Comparison of ENCODE assay signal across 31 cellular contexts in the genomic region with DNA sequence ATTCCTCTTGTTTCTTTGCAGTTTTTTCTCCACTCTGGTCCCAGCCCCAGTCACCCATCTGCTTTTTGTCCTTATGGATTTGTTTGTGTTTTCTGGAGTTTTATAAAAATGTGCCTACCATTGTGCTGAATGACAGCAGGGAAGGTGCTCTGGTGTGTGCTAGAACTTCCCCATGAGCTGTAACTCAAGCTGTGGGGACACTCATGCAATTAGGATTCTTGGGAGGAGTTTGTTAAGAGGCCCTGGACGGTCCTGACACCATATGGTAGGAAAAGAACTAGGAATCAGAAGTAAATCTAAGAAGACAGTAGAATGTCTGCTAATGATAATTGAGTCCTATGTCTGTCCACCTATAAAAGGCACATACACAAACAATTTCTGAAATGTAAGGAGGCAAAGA.
"Had no signal": no experiment of that assay in that cellular context is flagged by ENCODE, and none has a peak within 500 bp of the region (broad histone marks: within the 10 kb centered on the region; RNA-seq: fewer than 3 reads in every experiment).

No MANE protein-coding gene starts in this region.

- H3K27ac ChIP-seq: brain microvascular endothelial cell, coronary artery, dorsolateral prefrontal cortex, foreskin keratinocyte, gastrocnemius medialis, heart left ventricle had no signal

- H3K27me3 ChIP-seq: brain microvascular endothelial cell, dorsolateral prefrontal cortex, foreskin keratinocyte, gastrocnemius medialis, heart left ventricle had no signal

- H3K27ac Mint-ChIP-seq: activated B cell treated with CpG ODN at 0.5 μM for 24 hours; activated CD8-positive, alpha-beta T cell treated with anti-CD3 and anti-CD28 coated beads for 36 hours; activated naive CD4-positive, alpha-beta T cell treated with anti-CD3 and anti-CD28 coated beads for 36 hours; activated naive CD8-positive, alpha-beta T cell; activated T-helper 1 cell treated with anti-CD3 and anti-CD28 coated beads, Interleukin-12 subunit alpha, Interleukin-12 subunit beta, Interleukin-2, Interleukin-4 antibody, amounts not matched to agents 30 ng/mL and 10 ng/mL and 1 ng/mL, durations not matched to agents 14 hours and 24 hours and 36 hours; activated T-helper 2 cell treated with anti-CD3 and anti-CD28 coated beads, Interferon-gamma antibody, Interleukin-2, Interleukin-4, amounts not matched to agents 10 μg/mL and 5 μg/mL and 100 μg/mL, durations not matched to agents 14 hours and 24 hours and 36 hours; dendritic cell treated with granulocyte-macrophage colony-stimulating factor and Interleukin-4, amounts not matched to agents 40 ng/mL and 50 ng/mL, for 4 days; endodermal cell had no signal

- H3K4me1 Mint-ChIP-seq: activated B cell treated with CpG ODN at 0.5 μM for 24 hours; central memory CD8-positive, alpha-beta T cell; endodermal cell had no signal

- H3K4me3 ChIP-seq: coronary artery, dorsolateral prefrontal cortex, gastrocnemius medialis, heart left ventricle had no signal

- ATAC-seq: activated CD4-positive, CD25-positive, alpha-beta regulatory T cell treated with anti-CD3 and anti-CD28 coated beads, Interleukin-2, amount 50 U/mL, for 24 hours; activated CD8-positive, alpha-beta T cell treated with anti-CD3 and anti-CD28 coated beads for 36 hours; esophagus mucosa; foreskin keratinocyte; gastrocnemius medialis; heart left ventricle had no signal

- H3K9me3 Mint-ChIP-seq: activated B cell treated with CpG ODN at 0.5 μM for 24 hours; activated CD8-positive, alpha-beta T cell treated with anti-CD3 and anti-CD28 coated beads for 36 hours; activated naive CD4-positive, alpha-beta T cell treated with anti-CD3 and anti-CD28 coated beads for 36 hours; activated T-helper 1 cell treated with anti-CD3 and anti-CD28 coated beads, Interleukin-12 subunit alpha, Interleukin-12 subunit beta, Interleukin-2, Interleukin-4 antibody, amounts not matched to agents 30 ng/mL and 10 ng/mL and 1 ng/mL, durations not matched to agents 14 hours and 24 hours and 36 hours; activated T-helper 2 cell treated with anti-CD3 and anti-CD28 coated beads, Interferon-gamma antibody, Interleukin-2, Interleukin-4, amounts not matched to agents 10 μg/mL and 5 μg/mL and 100 μg/mL, durations not matched to agents 14 hours and 24 hours and 36 hours; central memory CD8-positive, alpha-beta T cell; dendritic cell treated with granulocyte-macrophage colony-stimulating factor and Interleukin-4, amounts not matched to agents 40 ng/mL and 50 ng/mL, for 4 days; endodermal cell had no signal

- H3K27me3 Mint-ChIP-seq: activated B cell treated with CpG ODN at 0.5 μM for 24 hours; activated CD8-positive, alpha-beta T cell treated with anti-CD3 and anti-CD28 coated beads for 36 hours; activated naive CD8-positive, alpha-beta T cell; central memory CD8-positive, alpha-beta T cell; dendritic cell treated with granulocyte-macrophage colony-stimulating factor and Interleukin-4, amounts not matched to agents 40 ng/mL and 50 ng/mL, for 4 days had no signal

- H3K9me3 ChIP-seq: gastrocnemius medialis, heart left ventricle had no signal

- H3K4me1 ChIP-seq: foreskin keratinocyte, gastrocnemius medialis, heart left ventricle had no signal

- DNase-seq: activated B cell treated with CpG ODN at 0.5 μM for 24 hours; activated CD4-positive, alpha-beta T cell treated with anti-CD3 and anti-CD28 coated beads for 48 hours; activated CD4-positive, alpha-beta T cell treated with anti-CD3 and anti-CD28 coated beads, Interleukin-2, amount 50 U/mL, for 1 hour; activated CD4-positive, alpha-beta T cell treated with anti-CD3 and anti-CD28 coated beads, Interleukin-2, amount 50 U/mL, for 48 hours; activated CD8-positive, alpha-beta memory T cell treated with anti-CD3 and anti-CD28 coated beads for 24 hours; activated CD8-positive, alpha-beta memory T cell treated with anti-CD3 and anti-CD28 coated beads, Interleukin-2, amount 50 U/mL, for 48 hours; activated CD8-positive, alpha-beta T cell treated with anti-CD3 and anti-CD28 coated beads for 36 hours; activated effector memory CD4-positive, alpha-beta T cell treated with anti-CD3 and anti-CD28 coated beads, Interleukin-2, amount 50 U/mL, for 16 hours; activated naive CD4-positive, alpha-beta T cell treated with anti-CD3 and anti-CD28 coated beads for 36 hours; activated T-cell treated with anti-CD3 and anti-CD28 coated beads for 4 hours; activated T-cell treated with anti-CD3 and anti-CD28 coated beads, Interleukin-2, amount 50 U/mL, for 48 hours; amniotic stem cell; anterior cingulate cortex; brain microvascular endothelial cell; dorsolateral prefrontal cortex; effector memory CD4-positive, alpha-beta T cell; endodermal cell; foreskin keratinocyte; gastrocnemius medialis; glutamatergic neuron; heart left ventricle; T-helper 1 cell; T-helper 2 cell had no signal

- H3K4me3 Mint-ChIP-seq: activated B cell treated with CpG ODN at 0.5 μM for 24 hours; activated CD8-positive, alpha-beta T cell treated with anti-CD3 and anti-CD28 coated beads for 36 hours; activated naive CD4-positive, alpha-beta T cell treated with anti-CD3 and anti-CD28 coated beads for 36 hours; activated naive CD8-positive, alpha-beta T cell; activated T-helper 1 cell treated with anti-CD3 and anti-CD28 coated beads, Interleukin-12 subunit alpha, Interleukin-12 subunit beta, Interleukin-2, Interleukin-4 antibody, amounts not matched to agents 30 ng/mL and 10 ng/mL and 1 ng/mL, durations not matched to agents 14 hours and 24 hours and 36 hours; central memory CD8-positive, alpha-beta T cell; dendritic cell treated with granulocyte-macrophage colony-stimulating factor and Interleukin-4, amounts not matched to agents 40 ng/mL and 50 ng/mL, for 4 days; endodermal cell had no signal
